Comparison of ENCODE assay signal across 2 cellular contexts in the genomic region with DNA sequence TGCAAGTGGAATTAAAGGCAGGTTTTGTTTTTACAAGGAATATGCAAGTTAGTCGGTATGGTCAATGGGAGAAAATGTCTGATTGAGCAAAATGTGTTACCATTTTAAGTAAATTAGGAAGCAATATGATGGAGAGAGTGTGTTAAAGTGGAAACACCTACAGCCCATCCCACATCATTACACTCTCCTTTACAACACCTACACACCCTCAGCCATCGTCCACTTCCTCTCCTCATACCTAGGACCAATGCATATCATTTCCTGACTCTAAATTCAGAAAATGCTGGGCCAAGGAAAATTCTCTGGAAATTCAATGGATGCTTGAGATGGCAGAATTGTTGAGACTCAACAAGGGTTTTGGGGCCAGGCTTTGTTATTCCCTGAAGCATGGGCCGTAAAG.
TF ChIP-seq lines count a peak whose summit lies in the region.

No MANE protein-coding gene starts in this region.

TF ChIP-seq in IMR-90, 13 proteins besides CTCF, POLR2A, EP300 and RAD21:
- TF ChIP-seq SMC3 (IDR thresholded peaks at IDR 0.05; ENCODE audit: low read depth, low read length) (no peak), MAFK (IDR thresholded peaks at IDR 0.05; ENCODE audit: low read depth, low read length) (no peak), MAZ (IDR thresholded peaks at IDR 0.05; ENCODE audit: borderline replicate concordance, low read depth, low read length) (no peak), RCOR1 (IDR thresholded peaks at IDR 0.05; ENCODE audit: insufficient replicate concordance, low read length) (no peak), CHD1 (IDR thresholded peaks at IDR 0.05; ENCODE audit: low read depth, low read length) (no peak), CEBPB (IDR thresholded peaks at IDR 0.05; ENCODE audit: low read depth, low read length) (no peak), RFX5 (IDR thresholded peaks at IDR 0.05; ENCODE audit: low read depth, low read length) (no peak), BHLHE40 (IDR thresholded peaks at IDR 0.05; ENCODE audit: low read depth, low read length) (no peak), NFE2L2 (IDR thresholded peaks at IDR 0.05; ENCODE audit: low read depth, low read length) (no peak), FOS (IDR thresholded peaks at IDR 0.05; ENCODE audit: low read depth, low read length) (no peak)
- TF ChIP-seq, protein P1, sequence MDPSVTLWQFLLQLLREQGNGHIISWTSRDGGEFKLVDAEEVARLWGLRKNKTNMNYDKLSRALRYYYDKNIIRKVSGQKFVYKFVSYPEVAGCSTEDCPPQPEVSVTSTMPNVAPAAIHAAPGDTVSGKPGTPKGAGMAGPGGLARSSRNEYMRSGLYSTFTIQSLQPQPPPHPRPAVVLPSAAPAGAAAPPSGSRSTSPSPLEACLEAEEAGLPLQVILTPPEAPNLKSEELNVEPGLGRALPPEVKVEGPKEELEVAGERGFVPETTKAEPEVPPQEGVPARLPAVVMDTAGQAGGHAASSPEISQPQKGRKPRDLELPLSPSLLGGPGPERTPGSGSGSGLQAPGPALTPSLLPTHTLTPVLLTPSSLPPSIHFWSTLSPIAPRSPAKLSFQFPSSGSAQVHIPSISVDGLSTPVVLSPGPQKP (IDR thresholded peaks at IDR 0.05; ENCODE audit: borderline replicate concordance, low read depth, low read length) = no peak
TF ChIP-seq in IMR-90: peak in this region for 0.

TF ChIP-seq in endothelial cell of umbilical vein, 7 proteins besides CTCF, POLR2A, EP300 and RAD21:
- no peak for TF ChIP-seq MYC (IDR thresholded peaks at IDR 0.05; ENCODE audit: low read depth, low read length)
- TF ChIP-seq JUN (IDR thresholded peaks at IDR 0.05; ENCODE audit: borderline replicate concordance, insufficient read depth, insufficient read length, low read depth) = no peak
- no peak for TF ChIP-seq POLR2AphosphoS5 (IDR thresholded peaks at IDR 0.05; ENCODE audit: insufficient read depth, low read depth, low read length)
- TF ChIP-seq, protein P2, sequence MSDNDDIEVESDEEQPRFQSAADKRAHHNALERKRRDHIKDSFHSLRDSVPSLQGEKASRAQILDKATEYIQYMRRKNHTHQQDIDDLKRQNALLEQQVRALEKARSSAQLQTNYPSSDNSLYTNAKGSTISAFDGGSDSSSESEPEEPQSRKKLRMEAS (IDR thresholded peaks at IDR 0.05; ENCODE audit: insufficient read depth, insufficient read length) = no peak
- TF ChIP-seq EZH2 (IDR thresholded peaks at IDR 0.05; ENCODE audit: borderline replicate concordance, low read depth, low read length, severe bottlenecking) = no peak
